In the genomic region with DNA sequence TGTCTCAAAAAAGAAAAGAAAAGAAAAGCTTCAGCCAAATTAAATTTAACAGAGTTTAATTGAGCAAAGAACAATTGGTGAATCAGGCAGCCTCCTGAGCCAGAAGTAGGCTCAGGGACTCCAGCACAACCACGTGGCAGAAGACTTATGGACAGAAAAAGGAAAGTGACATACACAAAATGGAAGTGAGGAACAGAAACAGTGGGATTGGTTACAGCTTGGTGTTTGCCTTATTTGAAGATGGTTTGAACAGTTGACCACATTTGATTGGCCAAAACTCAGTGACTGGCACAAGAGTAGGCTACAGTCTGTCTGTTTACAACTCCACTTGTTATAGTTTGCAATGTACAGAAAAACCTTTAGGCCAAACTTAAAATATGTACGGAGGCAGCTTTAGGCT, we compare ENCODE assay signal across 21 cellular contexts.
DNase-seq lines count a peak whose midpoint lies in the region; ATAC-seq, FAIRE-seq and TF ChIP-seq lines count a peak whose summit lies in the region.
"Had no signal": no experiment of that assay in that cellular context is flagged by ENCODE, and none has a peak within 500 bp of the region (broad histone marks: within the 10 kb centered on the region; RNA-seq: fewer than 3 reads in every experiment).

No MANE protein-coding gene starts in this region.

- POLR2A ChIA-PET in MCF 10A (lab: Yijun Ruan, JAX) = interaction anchor here (0.9 to 2.8 kb wide), 7 partner anchors 10 to 166 kb away, joined by 3 to 20 read pairs (median 7); partner anchors contain the start of genes RTTN and SOCS6
- POLR2A ChIA-PET in Panc1 (lab: Charles Lee) = interaction anchor here (0.6 to 1.1 kb wide), 2 partner anchors 71 to 85 kb away, joined by 3 to 4 read pairs; no protein-coding TSS in a partner anchor
- POLR2A ChIA-PET in H1 (lab: Charles Lee; ENCODE audit: partially characterized antibody) = no interaction called here

- no peak for TF ChIP-seq RAD21 in H1 (IDR thresholded peaks at IDR 0.05 in 1 of 2, conservative IDR thresholded peaks at IDR 0.05 in 1 of 2; ENCODE audit: low read depth in 2 of 2, low read length in 2 of 2)

- in situ Hi-C loops in Panc1 (cut with HindIII; ENCODE audit: low pct_unique_long_range_greater_than_20kb, low sequenced_read_pairs) = no loop called here

- H3K9me3 Mint-ChIP-seq in MCF 10A (ENCODE audit: unreplicated experiment) = no peaks in the 10 kb centered on the region
- H3K9me3 Mint-ChIP-seq: T-cell had no signal

- no peaks in the 10 kb centered on the region for H4K20me1 ChIP-seq in H1 (replicated peaks in 1 of 2; ENCODE audit: control insufficient read depth in 1 of 2, insufficient read depth in 2 of 2, low read length in 2 of 2)

- H3K9ac ChIP-seq in H1 (replicated peaks in 1 of 4; ENCODE audit: extremely low read depth in 1 of 4, low read depth in 3 of 4, low read length in 3 of 4) = no peak overlapping the region
- H3K9ac ChIP-seq: KMS-11 had no signal

- no peak overlapping the region for H4K5ac ChIP-seq in H1 (ENCODE audit: insufficient read length, low read depth, low read length)

- no peak overlapping the region for H3K56ac ChIP-seq in H1 (replicated peaks; ENCODE audit: insufficient read length, low read depth, low read length)

- no peak for ATAC-seq in Panc1
- ATAC-seq: GM12878, HepG2, T-cell had no signal

- CTCF ChIA-PET in MCF 10A (lab: Yijun Ruan, JAX) = interaction anchor here (1.2 to 1.8 kb wide), 4 partner anchors 38 to 177 kb away, joined by 4 to 11 read pairs (median 8); no protein-coding TSS in a partner anchor
- CTCF ChIA-PET in Panc1 (lab: Charles Lee) = no interaction called here
- CTCF ChIA-PET in H1 (lab: Charles Lee; ENCODE audit: partially characterized antibody) = interaction anchor here (1.3 to 1.7 kb wide), 4 partner anchors 8 to 177 kb away, joined by 3 to 9 read pairs (median 4); no protein-coding TSS in a partner anchor

- H3K4me1 ChIP-seq in breast epithelium = no peaks in the 10 kb centered on the region
- peaks cover 33% of the 10 kb centered on the region for H3K4me1 ChIP-seq in Panc1 (ENCODE audit: control insufficient read depth, insufficient read depth, low read length)
- H3K4me1 ChIP-seq in H1 (replicated peaks in 1 of 4; ENCODE audit: control insufficient read depth in 3 of 4, insufficient read depth in 4 of 4, low read length in 3 of 4) = peaks cover 0 to 3% (median 0%) of the 10 kb centered on the region in 4 experiments; a peak in 2 of 7 replicates

- no peaks in the 10 kb centered on the region for H3K79me1 ChIP-seq in H1 (ENCODE audit: low read depth, low read length)

- no peaks in the 10 kb centered on the region for H3K9me3 ChIP-seq in breast epithelium
- H3K9me3 ChIP-seq in Panc1 (ENCODE audit: control insufficient read depth, insufficient read depth, low read depth, low read length) = no peaks in the 10 kb centered on the region
- H3K9me3 ChIP-seq in H1 (ENCODE audit: insufficient read depth in 2 of 2, low read depth in 1 of 2, low read length in 1 of 2) = no peaks in the 10 kb centered on the region

- no peak overlapping the region for H3K4ac ChIP-seq in H1 (replicated peaks; ENCODE audit: insufficient read length, low read depth, low read length)

- no peak for FAIRE-seq in H1 (lab: Jason Lieb, UNC)
- FAIRE-seq: GM12878, GM19239, HepG2 had no signal

- H3K4me3 ChIP-seq in breast epithelium (no peak overlapping the region), Panc1 (ENCODE audit: low read depth in 2 of 2, low read length in 2 of 2) (no peak overlapping the region), H1 (ENCODE audit: extremely low read depth in 1 of 4, insufficient read depth in 2 of 4, low read depth in 3 of 4, low read length in 4 of 4) (no peak overlapping the region)
- H3K4me3 ChIP-seq: GM12878 had no signal

- H2AK5ac ChIP-seq in H1 (ENCODE audit: low read depth, low read length) = no peak overlapping the region

- H3K27ac ChIP-seq in breast epithelium = no peak overlapping the region
- H3K27ac ChIP-seq in Panc1 (ENCODE audit: low read length) = peak overlapping the region; percentile 95
- H3K27ac ChIP-seq in H1 (ENCODE audit: low read depth, low read length) = no peak overlapping the region
- H3K27ac ChIP-seq: KMS-11 had no signal

- no peak for TF ChIP-seq CTCF in MCF 10A (IDR thresholded peaks at IDR 0.05; ENCODE audit: unreplicated experiment)
- no peak for TF ChIP-seq CTCF in breast epithelium (IDR thresholded peaks at IDR 0.05)
- no peak for TF ChIP-seq CTCF in Panc1 (IDR thresholded peaks at IDR 0.05)
- no peak for TF ChIP-seq CTCF in H1 (IDR thresholded peaks at IDR 0.05; ENCODE audit: control extremely low read depth in 1 of 3, insufficient read depth in 1 of 3, low read depth in 1 of 3, low read length in 3 of 3)

- H2BK120ac ChIP-seq in H1 (replicated peaks; ENCODE audit: low read depth, low read length) = no peak overlapping the region

- no peaks in the 10 kb centered on the region for H3K27me3 ChIP-seq in breast epithelium
- H3K27me3 ChIP-seq in Panc1 (ENCODE audit: control insufficient read depth, insufficient read depth, low read length) = no peaks in the 10 kb centered on the region
- H3K27me3 ChIP-seq in H1 (replicated peaks in 1 of 4; ENCODE audit: control insufficient read depth in 3 of 4, extremely low read depth in 1 of 4, insufficient read depth in 3 of 4, low read length in 3 of 4) = no peaks in the 10 kb centered on the region

- no peak overlapping the region for H2BK15ac ChIP-seq in H1 (ENCODE audit: low read length)

- peak overlapping the region; percentile 11 for H3K4me3 Mint-ChIP-seq in MCF 10A (ENCODE audit: unreplicated experiment)
- H3K4me3 Mint-ChIP-seq: CD4-positive, alpha-beta memory T cell; T-cell had no signal

- H2BK12ac ChIP-seq in H1 (ENCODE audit: low read depth, low read length) = no peak overlapping the region

- H3K14ac ChIP-seq in H1 (ENCODE audit: insufficient read length) = no peak overlapping the region

- no peaks in the 10 kb centered on the region for H3K36me3 ChIP-seq in breast epithelium
- H3K36me3 ChIP-seq in Panc1 (ENCODE audit: control insufficient read depth, insufficient read depth, low read length) = no peaks in the 10 kb centered on the region
- no peaks in the 10 kb centered on the region for H3K36me3 ChIP-seq in H1 (ENCODE audit: control insufficient read depth in 2 of 4, insufficient read depth in 4 of 4, low read length in 3 of 4)

- H3K79me2 ChIP-seq in H1 (ENCODE audit: control insufficient read depth in 1 of 2, insufficient read depth in 2 of 2, low read length in 2 of 2) = no peaks in the 10 kb centered on the region

- no peak for TF ChIP-seq EP300 in H1 (IDR thresholded peaks at IDR 0.05; ENCODE audit: borderline replicate concordance in 1 of 2, low read depth in 2 of 2, low read length in 2 of 2)

- no peaks in the 10 kb centered on the region for H3K27me3 Mint-ChIP-seq in MCF 10A (ENCODE audit: insufficient read depth, unreplicated experiment)

- H3K27ac Mint-ChIP-seq in MCF 10A (ENCODE audit: low read depth, unreplicated experiment) = peak overlapping the region; percentile 46
- H3K27ac Mint-ChIP-seq: CD4-positive, alpha-beta memory T cell; T-cell had no signal

- H4K91ac ChIP-seq in H1 (replicated peaks; ENCODE audit: insufficient read length, low read length) = no peak overlapping the region

- no peaks in the 10 kb centered on the region for H3K23me2 ChIP-seq in H1 (ENCODE audit: low read depth, low read length)

- H3K4me1 Mint-ChIP-seq in MCF 10A (ENCODE audit: insufficient read depth, unreplicated experiment) = peaks cover 40% of the 10 kb centered on the region
- H3K4me1 Mint-ChIP-seq: CD4-positive, alpha-beta memory T cell; T-cell had no signal

- no peak for DNase-seq in MCF 10A (ENCODE audit: unreplicated experiment)
- no peak for DNase-seq in breast epithelium (ENCODE audit: low spot score in 2 of 2)
- DNase-seq in Panc1 (ENCODE audit: low read depth, low spot score) = no peak
- no peak for DNase-seq in H1 (ENCODE audit: low read depth in 1 of 2, low spot score in 2 of 2)
- DNase-seq in NCI-H2227 treated with DMSO at 0.1 percent for 48 hours (lab: John Stamatoyannopoulos, UW) = no peak
- DNase-seq in SKM-1 treated with dmso at 0.1 percent for 144 hours (lab: John Stamatoyannopoulos, UW; ENCODE audit: unreplicated experiment) = no peak
- no peak for DNase-seq in activated CD4-positive, alpha-beta T cell treated with anti-CD3 and anti-CD28 coated beads, Interleukin-2, amount 50 U/mL, for 48 hours
- DNase-seq in COLO829 (ENCODE audit: low spot score) = no peak
- DNase-seq: CD4-positive, alpha-beta memory T cell; EL; GOT3; NCI-H1092; NCI-H146; NCI-H2029 treated with DMSO at 0.1 percent for 48 hours; NCI-H2171 treated with DMSO at 0.1 percent for 48 hours; NCI-H446 treated with DMSO at 0.1 percent for 48 hours; T-cell had no signal

- no peak overlapping the region for H3K23ac ChIP-seq in H1 (ENCODE audit: insufficient read length)

- no peak overlapping the region for H2BK5ac ChIP-seq in H1 (ENCODE audit: low read depth, low read length)

- H3K36me3 Mint-ChIP-seq in MCF 10A (ENCODE audit: insufficient read depth, unreplicated experiment) = no peaks in the 10 kb centered on the region
- H3K36me3 Mint-ChIP-seq: CD4-positive, alpha-beta memory T cell; T-cell had no signal

- BruUV-seq in MCF 10A (replicated peaks; lab: Mats Ljungman, UMichigan) (no TSS peak), Panc1 (replicated peaks; lab: Mats Ljungman, UMichigan) (no TSS peak)

- no peak overlapping the region for H3K18ac ChIP-seq in H1 (ENCODE audit: extremely low read depth, low read length)

- peak overlapping the region; percentile 92; the same call in 1 of the 2 replicates for H2AFZ ChIP-seq in H1 (ENCODE audit: low read length)

- no peak overlapping the region for H4K8ac ChIP-seq in H1 (ENCODE audit: extremely low read depth, insufficient read depth, low read length)

- no peak overlapping the region for H3K4me2 ChIP-seq in H1 (ENCODE audit: insufficient read depth in 1 of 2, low read depth in 2 of 2, low read length in 2 of 2)
- H3K4me2 ChIP-seq: KMS-11 had no signal

- no peak for TF ChIP-seq POLR2A in breast epithelium (IDR thresholded peaks at IDR 0.05)
- TF ChIP-seq POLR2A in H1 (IDR thresholded peaks at IDR 0.05; ENCODE audit: control extremely low read depth in 1 of 2, low read depth in 2 of 2, low read length in 2 of 2) = no peak

- intact Hi-C loops in MCF 10A (cut with micrococcal nuclease) = loop anchor here (5.0 kb wide), 1 partner anchor 50 kb away; no protein-coding TSS in a partner anchor
- intact Hi-C loops in breast epithelium (cut with DNase I; ENCODE audit: low total_unique reads) = no loop called here
- intact Hi-C loops in Panc1 (cut with micrococcal nuclease; ENCODE audit: unreplicated experiment) = loop anchor here (10.0 kb wide), 1 partner anchor 77 kb away; no protein-coding TSS in a partner anchor

- H2BK20ac ChIP-seq in H1 (ENCODE audit: low read length) = no peak overlapping the region

- WGBS in H1 (ENCODE audit: extremely low coverage in 1 of 2, insufficient coverage in 1 of 2, insufficient read length in 1 of 2, insufficient replicate concordance in 2 of 2, low coverage in 1 of 2, low lambda C conversion rate in 2 of 2, missing lambda C conversion rate in 1 of 2), 2 experiments = 83% methylated on average over 2 of the region's 2 CpGs; no CpG with 5 or more reads in 1 of the 2 experiments

TF ChIP-seq in H1, 55 proteins besides CTCF, POLR2A, EP300 and RAD21 (continues in another document):
- TF ChIP-seq FOSL1 (IDR thresholded peaks at IDR 0.05; ENCODE audit: insufficient read depth, low read depth, low read length) = no peak
- TF ChIP-seq TAF1 (IDR thresholded peaks at IDR 0.05; ENCODE audit: low read depth, low read length) = no peak
